Comparison of ENCODE assay signal across 8 cellular contexts in genomic region chr10:103678104-103678526, GRCh38.
DNase-seq lines count a peak whose midpoint lies in the region; ATAC-seq and TF ChIP-seq lines count a peak whose summit lies in the region.

No MANE protein-coding gene starts in this region.

- WGBS in esophagus, 2 donors = 9 to 30% methylated on average over 16 of the region's 16 CpGs

- ATAC-seq in GM21447 (IDR thresholded peaks at IDR 0.05; ENCODE audit: unreplicated experiment) = peak; percentile 81
- peak; percentile 96 to 97 for ATAC-seq in naive thymus-derived CD8-positive, alpha-beta T cell
- peak; percentile 98 for ATAC-seq in stimulated activated naive B cell treated with anti-CD40 and anti-IgM and Interleukin-4, amounts not matched to agents 10 μg/mL and 1 μg/mL and 100 μg/mL, for 72 hours (replicated peaks)

- peak overlapping the region; percentile 72 to 99 (median 96) for H3K27ac Mint-ChIP-seq in CD8-positive, alpha-beta memory T cell
- peak overlapping the region; percentile 83 to 98 (median 96) for H3K27ac Mint-ChIP-seq in naive thymus-derived CD8-positive, alpha-beta T cell
- H3K27ac Mint-ChIP-seq in stimulated activated naive B cell treated with anti-CD40 and anti-IgM and Interleukin-4, amounts not matched to agents 10 μg/mL and 1 μg/mL and 100 μg/mL, for 72 hours = peak overlapping the region; percentile 89
- no peak overlapping the region for H3K27ac Mint-ChIP-seq in progenitor cell of endocrine pancreas

- TF ChIP-seq CTCF in progenitor cell of endocrine pancreas (IDR thresholded peaks at IDR 0.05; ENCODE audit: unreplicated experiment) = no peak

- peaks cover 20% of the 10 kb centered on the region for H3K4me1 ChIP-seq in CD8-positive, alpha-beta memory T cell (ENCODE audit: insufficient read depth, low read length)
- H3K4me1 ChIP-seq in esophagus (ENCODE audit: control insufficient read depth in 2 of 2, insufficient read depth in 2 of 2, low read length in 1 of 2) = peaks cover 5 to 19% of the 10 kb centered on the region in 2 donors

- H3K36me3 ChIP-seq in CD8-positive, alpha-beta memory T cell (ENCODE audit: insufficient read depth, low read length) = no peaks in the 10 kb centered on the region
- H3K36me3 ChIP-seq in esophagus (ENCODE audit: control insufficient read depth in 2 of 2, insufficient read depth in 2 of 2, low read length in 1 of 2) = peaks cover 0 to 4% of the 10 kb centered on the region in 2 donors

- peak overlapping the region; percentile 67 for H3K27ac ChIP-seq in CD8-positive, alpha-beta memory T cell (ENCODE audit: low read depth, low read length)
- H3K27ac ChIP-seq in esophagus (ENCODE audit: low read depth in 2 of 2, low read length in 1 of 2) = peak overlapping the region; percentile 53 to 76

- no peaks in the 10 kb centered on the region for H3K9me3 ChIP-seq in CD8-positive, alpha-beta memory T cell (ENCODE audit: low read length)
- no peaks in the 10 kb centered on the region for H3K9me3 ChIP-seq in esophagus (ENCODE audit: control insufficient read depth in 2 of 2, insufficient read depth in 1 of 2, low read depth in 1 of 2, low read length in 1 of 2)

- peaks cover 11 to 30% (median 11%) of the 10 kb centered on the region in 3 donors for H3K4me1 Mint-ChIP-seq in CD8-positive, alpha-beta memory T cell
- H3K4me1 Mint-ChIP-seq in naive thymus-derived CD8-positive, alpha-beta T cell = peaks cover 6 to 26% (median 17%) of the 10 kb centered on the region in 4 donors
- H3K4me1 Mint-ChIP-seq in stimulated activated naive B cell treated with anti-CD40 and anti-IgM and Interleukin-4, amounts not matched to agents 10 μg/mL and 1 μg/mL and 100 μg/mL, for 72 hours = peaks cover 21 to 34% of the 10 kb centered on the region in 2 donors
- H3K4me1 Mint-ChIP-seq in progenitor cell of endocrine pancreas (ENCODE audit: low read depth) = peaks cover 14% of the 10 kb centered on the region

- H3K9me3 Mint-ChIP-seq in CD8-positive, alpha-beta memory T cell = no peaks in the 10 kb centered on the region
- H3K9me3 Mint-ChIP-seq in naive thymus-derived CD8-positive, alpha-beta T cell = no peaks in the 10 kb centered on the region
- no peaks in the 10 kb centered on the region for H3K9me3 Mint-ChIP-seq in stimulated activated naive B cell treated with anti-CD40 and anti-IgM and Interleukin-4, amounts not matched to agents 10 μg/mL and 1 μg/mL and 100 μg/mL, for 72 hours
- H3K9me3 Mint-ChIP-seq in progenitor cell of endocrine pancreas (ENCODE audit: low read depth) = no peaks in the 10 kb centered on the region

- H3K4me3 ChIP-seq in CD8-positive, alpha-beta memory T cell (ENCODE audit: low read length) = peak overlapping the region; percentile 68
- H3K4me3 ChIP-seq in esophagus (ENCODE audit: low read depth in 1 of 2, low read length in 2 of 2) = no peak overlapping the region

- no peaks in the 10 kb centered on the region for H3K27me3 ChIP-seq in CD8-positive, alpha-beta memory T cell (ENCODE audit: insufficient read depth, low read length, poor library complexity, severe bottlenecking)
- no peaks in the 10 kb centered on the region for H3K27me3 ChIP-seq in esophagus (ENCODE audit: control insufficient read depth in 1 of 2, insufficient read depth in 2 of 2, low read length in 2 of 2)

- POLR2A ChIA-PET in CD8-positive, alpha-beta memory T cell (lab: Charles Lee) = interaction anchor here (0.6 to 1.6 kb wide), 3 partner anchors 17 to 94 kb away, joined by 5 to 7 read pairs (median 5); no protein-coding TSS in a partner anchor
- POLR2A ChIA-PET in naive thymus-derived CD8-positive, alpha-beta T cell (lab: Charles Lee) = interaction anchor here (0.7 to 1.7 kb wide), 8 partner anchors 10 to 1245 kb away, joined by 3 to 21 read pairs (median 4); no protein-coding TSS in a partner anchor

- CTCF ChIA-PET in CD8-positive, alpha-beta memory T cell (lab: Charles Lee) = interaction anchor here (2.1 kb wide), 1 partner anchor 11 kb away, joined by 7 read pairs; no protein-coding TSS in a partner anchor

- DNase-seq in CD8-positive, alpha-beta memory T cell = peak; percentile 82 to 93 (median 83)
- DNase-seq in NCI-H128 (lab: John Stamatoyannopoulos, UW; ENCODE audit: unreplicated experiment) (peak; percentile 31), activated T-cell treated with anti-CD3 and anti-CD28 coated beads for 1 hour (ENCODE audit: low read depth) (peak; percentile 70), progenitor cell of endocrine pancreas (ENCODE audit: low spot score, unreplicated experiment) (no peak)
- peak; percentile 67 to 94 (median 88) for DNase-seq in naive thymus-derived CD8-positive, alpha-beta T cell
- peak; percentile 88 for DNase-seq in stimulated activated naive B cell treated with anti-CD40 and anti-IgM and Interleukin-4, amounts not matched to agents 10 μg/mL and 1 μg/mL and 100 μg/mL, for 72 hours

- H3K36me3 Mint-ChIP-seq in CD8-positive, alpha-beta memory T cell = peaks cover 0 to 3% (median 0%) of the 10 kb centered on the region in 3 donors
- no peaks in the 10 kb centered on the region for H3K36me3 Mint-ChIP-seq in naive thymus-derived CD8-positive, alpha-beta T cell
- H3K36me3 Mint-ChIP-seq in stimulated activated naive B cell treated with anti-CD40 and anti-IgM and Interleukin-4, amounts not matched to agents 10 μg/mL and 1 μg/mL and 100 μg/mL, for 72 hours = peaks cover 0 to 2% of the 10 kb centered on the region in 2 donors
- peaks cover 1% of the 10 kb centered on the region for H3K36me3 Mint-ChIP-seq in progenitor cell of endocrine pancreas (ENCODE audit: insufficient read depth)

- peaks cover 0 to 2% of the 10 kb centered on the region in 2 donors for H3K27me3 Mint-ChIP-seq in CD8-positive, alpha-beta memory T cell
- no peaks in the 10 kb centered on the region for H3K27me3 Mint-ChIP-seq in naive thymus-derived CD8-positive, alpha-beta T cell
- no peaks in the 10 kb centered on the region for H3K27me3 Mint-ChIP-seq in stimulated activated naive B cell treated with anti-CD40 and anti-IgM and Interleukin-4, amounts not matched to agents 10 μg/mL and 1 μg/mL and 100 μg/mL, for 72 hours
- H3K27me3 Mint-ChIP-seq in progenitor cell of endocrine pancreas = no peaks in the 10 kb centered on the region

- peak overlapping the region; percentile 61 to 91 (median 86) for H3K4me3 Mint-ChIP-seq in CD8-positive, alpha-beta memory T cell
- peak overlapping the region; percentile 78 to 89 (median 84) for H3K4me3 Mint-ChIP-seq in naive thymus-derived CD8-positive, alpha-beta T cell
- peak overlapping the region; percentile 69 to 79 for H3K4me3 Mint-ChIP-seq in stimulated activated naive B cell treated with anti-CD40 and anti-IgM and Interleukin-4, amounts not matched to agents 10 μg/mL and 1 μg/mL and 100 μg/mL, for 72 hours
- no peak overlapping the region for H3K4me3 Mint-ChIP-seq in progenitor cell of endocrine pancreas (ENCODE audit: low read depth)
